In genomic region chr18:22846088-22846683, GRCh38 we compare ENCODE assay signal across 8 cellular contexts.
DNase-seq lines count a peak whose midpoint lies in the region; ATAC-seq and TF ChIP-seq lines count a peak whose summit lies in the region.

No MANE protein-coding gene starts in this region.

- peak overlapping the region; percentile 89 for H3K27ac Mint-ChIP-seq in neural progenitor cell

- H3K27me3 ChIP-seq in neural progenitor cell, result no peaks in the 10 kb centered on the region

- ATAC-seq in HG03565 (IDR thresholded peaks at IDR 0.05; ENCODE audit: unreplicated experiment), result no peak
- ATAC-seq in HG02678 (IDR thresholded peaks at IDR 0.05; ENCODE audit: unreplicated experiment), result no peak

- H3K4me3 Mint-ChIP-seq in neural progenitor cell, result no peak overlapping the region

- peaks cover 7% of the 10 kb centered on the region for H3K9me3 Mint-ChIP-seq in neural progenitor cell

- no peak overlapping the region for H3K4me3 ChIP-seq in neural progenitor cell

- peak; percentile 48 for TF ChIP-seq CTCF in neural progenitor cell (IDR thresholded peaks at IDR 0.05)

- no peak overlapping the region for H3K4me2 ChIP-seq in neural progenitor cell

- H3K27me3 Mint-ChIP-seq in neural progenitor cell (ENCODE audit: insufficient read depth, low read depth), result peaks cover 2% of the 10 kb centered on the region

- no peak overlapping the region for H3K27ac ChIP-seq in neural progenitor cell

- no peaks in the 10 kb centered on the region for H4K20me1 ChIP-seq in neural progenitor cell (ENCODE audit: low read depth)

- H3K4me1 ChIP-seq in neural progenitor cell, result peaks cover 12% of the 10 kb centered on the region

- H3K4me1 Mint-ChIP-seq in neural progenitor cell, result peaks cover 33% of the 10 kb centered on the region

- H3K36me3 Mint-ChIP-seq in neural progenitor cell, result no peaks in the 10 kb centered on the region

- DNase-seq in ELR (ENCODE audit: low read depth), result peak; percentile 39
- DNase-seq in NCI-H1694 (lab: John Stamatoyannopoulos, UW), result peak; percentile 56
- DNase-seq in cerebellar cortex (ENCODE audit: low spot score), result peak; percentile 19
- DNase-seq in neural progenitor cell (ENCODE audit: low spot score), result peak; percentile 13
- DNase-seq in stimulated activated CD8-positive, alpha-beta memory T cell treated with anti-CD3 and anti-CD28 coated beads, Interleukin-4, amount 100 ng/mL, for 48 hours, result no peak
- DNase-seq in SHP77 (lab: John Stamatoyannopoulos, UW), result no peak

- no peaks in the 10 kb centered on the region for H3K9me3 ChIP-seq in neural progenitor cell (ENCODE audit: low read depth)

- H3K79me2 ChIP-seq in neural progenitor cell (ENCODE audit: low read depth), result no peaks in the 10 kb centered on the region

- H3K9ac ChIP-seq in neural progenitor cell, result no peak overlapping the region

- peaks cover 5% of the 10 kb centered on the region for H3F3A ChIP-seq in neural progenitor cell (ENCODE audit: low read depth)

- no peaks in the 10 kb centered on the region for H3K36me3 ChIP-seq in neural progenitor cell

- H2AFZ ChIP-seq in neural progenitor cell (replicated peaks), result no peak overlapping the region

Comparison
In these comparisons a context has a peak if more than half of its experiments do, and no peak if none do; other contexts are left out.
1. DNase-seq: peak in ELR (single experiment), NCI-H1694 (single experiment), cerebellar cortex (single experiment) and neural progenitor cell (single experiment); none in stimulated activated CD8-positive, alpha-beta memory T cell treated with anti-CD3 and anti-CD28 coated beads, Interleukin-4, amount 100 ng/mL, for 48 hours (single experiment) and SHP77 (0 of 2).